ENCODE assay signal across 27 cellular contexts in the genomic region with DNA sequence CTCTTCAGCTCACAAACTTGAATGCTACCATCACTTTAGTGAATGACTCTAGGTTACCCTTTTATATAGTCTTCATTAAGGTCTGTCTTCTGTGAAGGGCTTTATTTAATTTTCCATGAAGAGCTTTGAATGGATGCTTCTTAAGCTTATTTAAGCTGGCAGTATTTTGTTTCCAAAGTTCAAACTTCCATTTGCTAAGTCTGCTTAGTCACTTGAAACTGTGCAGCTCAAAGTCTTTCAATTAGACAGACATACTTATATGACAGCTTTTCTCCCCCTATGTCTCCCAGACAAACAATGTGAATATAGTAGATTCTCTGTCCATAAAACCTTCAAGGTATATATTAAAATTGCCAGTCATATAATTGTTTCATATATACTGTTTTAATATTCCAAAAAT.
"Had no signal": no experiment of that assay in that cellular context is flagged by ENCODE, and none has a peak within 500 bp of the region (broad histone marks: within the 10 kb centered on the region; RNA-seq: fewer than 3 reads in every experiment).

No MANE protein-coding gene starts in this region.

- H3K36me3 ChIP-seq: ovary, prostate gland had no signal

- H3K9me3 Mint-ChIP-seq: activated CD4-positive, alpha-beta T cell treated with anti-CD3 and anti-CD28 coated beads, Interleukin-2, amount 10 ng/mL, durations not matched to agents 7 days and 5 days; activated CD8-positive, alpha-beta T cell treated with anti-CD3 and anti-CD28 coated beads for 36 hours; activated naive CD4-positive, alpha-beta T cell treated with anti-CD3 and anti-CD28 coated beads, Interleukin-2, amount 50 U/mL, for 24 hours; immature natural killer cell; nephron had no signal

- H3K4me1 ChIP-seq: prostate gland, right atrium auricular region had no signal

- H3K27me3 ChIP-seq: brain microvascular endothelial cell, foreskin keratinocyte, hepatocyte, neutrophil, ovary, right atrium auricular region had no signal

- H2AFZ ChIP-seq: hepatocyte had no signal

- H3K27ac ChIP-seq: brain microvascular endothelial cell, foreskin keratinocyte, hepatocyte, neutrophil, ovary, prostate gland, right atrium auricular region, VCaP had no signal

- ATAC-seq: activated CD8-positive, alpha-beta memory T cell treated with anti-CD3 and anti-CD28 coated beads, Interleukin-2, amount 10 ng/mL, durations not matched to agents 7 days and 5 days; activated CD8-positive, alpha-beta T cell treated with anti-CD3 and anti-CD28 coated beads for 36 hours; foreskin keratinocyte; stimulated activated naive CD8-positive, alpha-beta T cell treated with anti-CD3 and anti-CD28 coated beads, Interleukin-15, Interleukin-2, amounts not matched to agents 100 U/mL and 50 U/mL, for 24 hours had no signal

- H3K27me3 Mint-ChIP-seq: activated CD4-positive, alpha-beta T cell treated with anti-CD3 and anti-CD28 coated beads, Interleukin-2, amount 10 ng/mL, durations not matched to agents 7 days and 5 days; activated CD8-positive, alpha-beta memory T cell treated with anti-CD3 and anti-CD28 coated beads, Interleukin-2, amount 10 ng/mL, durations not matched to agents 7 days and 5 days; activated CD8-positive, alpha-beta T cell treated with anti-CD3 and anti-CD28 coated beads for 36 hours; activated naive CD4-positive, alpha-beta T cell treated with anti-CD3 and anti-CD28 coated beads, Interleukin-2, amount 50 U/mL, for 24 hours had no signal

- H3K9me3 ChIP-seq: neutrophil, ovary, prostate gland, right atrium auricular region had no signal

- H3K27ac Mint-ChIP-seq: activated CD4-positive, alpha-beta T cell treated with anti-CD3 and anti-CD28 coated beads, Interleukin-2, amount 10 ng/mL, durations not matched to agents 7 days and 5 days; activated CD8-positive, alpha-beta memory T cell treated with anti-CD3 and anti-CD28 coated beads, Interleukin-2, amount 10 ng/mL, durations not matched to agents 7 days and 5 days; activated CD8-positive, alpha-beta T cell treated with anti-CD3 and anti-CD28 coated beads for 36 hours had no signal

- H3K4me2 ChIP-seq: hepatocyte had no signal

- H3K4me3 Mint-ChIP-seq: activated CD4-positive, alpha-beta T cell treated with anti-CD3 and anti-CD28 coated beads, Interleukin-2, amount 10 ng/mL, durations not matched to agents 7 days and 5 days; activated CD8-positive, alpha-beta memory T cell treated with anti-CD3 and anti-CD28 coated beads, Interleukin-2, amount 10 ng/mL, durations not matched to agents 7 days and 5 days; activated CD8-positive, alpha-beta T cell treated with anti-CD3 and anti-CD28 coated beads for 36 hours; activated naive CD4-positive, alpha-beta T cell treated with anti-CD3 and anti-CD28 coated beads, Interleukin-2, amount 50 U/mL, for 24 hours; immature natural killer cell; nephron had no signal

- DNase-seq: activated CD4-positive, alpha-beta T cell treated with anti-CD3 and anti-CD28 coated beads, Interleukin-2, amount 10 ng/mL, durations not matched to agents 7 days and 5 days; activated CD4-positive, CD25-positive, alpha-beta regulatory T cell treated with anti-CD3 and anti-CD28 coated beads, Interleukin-2, amount 50 U/mL, for 72 hours; activated CD8-positive, alpha-beta memory T cell treated with anti-CD3 and anti-CD28 coated beads, Interleukin-2, amount 10 ng/mL, durations not matched to agents 7 days and 5 days; activated CD8-positive, alpha-beta T cell treated with anti-CD3 and anti-CD28 coated beads for 36 hours; activated gamma-delta T cell treated with Interleukin-2 at 50 U/mL for 16 hours; aorta; brain microvascular endothelial cell; caudate nucleus; dermis blood vessel endothelial cell; effector CD8-positive, alpha-beta T cell; erythroblast; foreskin keratinocyte; immature natural killer cell; kidney glomerular epithelial cell; mesenchymal stem cell; ovary; stimulated activated CD4-positive, alpha-beta T cell treated with anti-CD3 and anti-CD28 coated beads, Interleukin-12 subunit alpha, Interleukin-12 subunit beta, amount 100 ng/mL, for 4 hours; stimulated activated CD4-positive, alpha-beta T cell treated with anti-CD3 and anti-CD28 coated beads, Interleukin-4, amount 100 ng/mL, for 4 hours; stimulated activated naive CD8-positive, alpha-beta T cell treated with anti-CD3 and anti-CD28 coated beads, Interleukin-15, Interleukin-2, amounts not matched to agents 100 U/mL and 50 U/mL, for 24 hours; T-helper 2 cell had no signal

- H3K4me3 ChIP-seq: hepatocyte, ovary, prostate gland, right atrium auricular region had no signal
